ENCODE assay signal across 14 cellular contexts in genomic region chr19:35139618-35139943, GRCh38. TPM values are rescaled to one million over a fixed set of nuclear protein-coding genes. Genes with fewer than 3 reads are reported as not detected.
A peak's percentile ranks its signal among the peaks of the same experiment; 100 is the strongest.
DNase-seq lines count a peak whose midpoint lies in the region; ATAC-seq and TF ChIP-seq lines count a peak whose summit lies in the region.
"Had no signal": no experiment of that assay in that cellular context is flagged by ENCODE, and none has a peak within 500 bp of the region (broad histone marks: within the 10 kb centered on the region; RNA-seq: fewer than 3 reads in every experiment).

No MANE protein-coding gene starts in this region.

- H2BK5ac ChIP-seq in neuronal stem cell (ENCODE audit: low read length): peak overlapping the region; percentile 0

- H3K79me1 ChIP-seq in neuronal stem cell (ENCODE audit: low read depth, low read length): no peaks in the 10 kb centered on the region

- H3K9me3 Mint-ChIP-seq in brain: peaks cover 0 to 12% (median 0%) of the 10 kb centered on the region in 5 experiments
- H3K9me3 Mint-ChIP-seq: activated naive CD8-positive, alpha-beta T cell treated with anti-CD3 and anti-CD28 coated beads, Interleukin-2, amount 10 ng/mL, durations not matched to agents 7 days and 5 days; stimulated activated memory B cell treated with anti-CD40 and anti-IgM and Interleukin-4, amounts not matched to agents 10 μg/mL and 1 μg/mL and 100 μg/mL, for 72 hours had no signal

- no peaks in the 10 kb centered on the region for H3K9me3 ChIP-seq in neuronal stem cell (replicated peaks in 1 of 2; ENCODE audit: control insufficient read depth in 2 of 2, insufficient read depth in 1 of 2, low read depth in 1 of 2, low read length in 2 of 2)
- H3K9me3 ChIP-seq in upper lobe of left lung: no peaks in the 10 kb centered on the region
- H3K9me3 ChIP-seq: neutrophil had no signal

- peak in 1 of 4 donors; percentile 4 for TF ChIP-seq POLR2A in upper lobe of left lung (IDR thresholded peaks at IDR 0.05)

- WGBS in neuronal stem cell (ENCODE audit: extremely low coverage in 2 of 2, insufficient read length in 2 of 2, insufficient replicate concordance in 1 of 2), 2 donors: no CpG with 5 or more reads among the region's 18 CpGs
- WGBS in upper lobe of left lung, 2 donors: 40 to 65% methylated on average over 17 to 18 of the region's 18 CpGs

- H4K91ac ChIP-seq in neuronal stem cell (ENCODE audit: low read depth, low read length, poor library complexity): no peak overlapping the region

- peak overlapping the region; percentile 72 for H2AK5ac ChIP-seq in neuronal stem cell (ENCODE audit: low read depth, low read length)

- H4K8ac ChIP-seq in neuronal stem cell (ENCODE audit: low read depth, low read length): no peak overlapping the region

- peak overlapping the region; percentile 69 for H2BK15ac ChIP-seq in neuronal stem cell (ENCODE audit: low read length)

- peak; percentile 88 for DNase-seq in cardiac septum (ENCODE audit: low spot score)
- no peak for DNase-seq in neuronal stem cell (ENCODE audit: low spot score)
- no peak for DNase-seq in upper lobe of left lung
- DNase-seq in activated CD8-positive, alpha-beta memory T cell treated with anti-CD3 and anti-CD28 coated beads, Interleukin-2, amount 50 U/mL, for 4 hours: no peak
- DNase-seq in cerebellum (ENCODE audit: low spot score): no peak
- DNase-seq in activated CD8-positive, alpha-beta memory T cell treated with anti-CD3 and anti-CD28 coated beads for 24 hours: no peak
- DNase-seq: activated naive CD8-positive, alpha-beta T cell treated with anti-CD3 and anti-CD28 coated beads, Interleukin-2, amount 10 ng/mL, durations not matched to agents 7 days and 5 days; Calu3; NCI-H1092; stimulated activated CD4-positive, alpha-beta T cell treated with anti-CD3 and anti-CD28 coated beads, Interleukin-2, amount 100 ng/mL, for 24 hours had no signal

- peaks cover 36% of the 10 kb centered on the region for H3K27me3 Mint-ChIP-seq in brain
- H3K27me3 Mint-ChIP-seq: stimulated activated memory B cell treated with anti-CD40 and anti-IgM and Interleukin-4, amounts not matched to agents 10 μg/mL and 1 μg/mL and 100 μg/mL, for 72 hours had no signal

- H2BK120ac ChIP-seq in neuronal stem cell (ENCODE audit: low read depth, low read length): peak overlapping the region; percentile 37

- H3K4me3 Mint-ChIP-seq in brain: peak overlapping the region in 3 of 5 experiments; percentile 77 to 85 (median 82)
- H3K4me3 Mint-ChIP-seq: activated naive CD8-positive, alpha-beta T cell treated with anti-CD3 and anti-CD28 coated beads, Interleukin-2, amount 10 ng/mL, durations not matched to agents 7 days and 5 days; stimulated activated memory B cell treated with anti-CD40 and anti-IgM and Interleukin-4, amounts not matched to agents 10 μg/mL and 1 μg/mL and 100 μg/mL, for 72 hours had no signal

- peaks cover 75% of the 10 kb centered on the region for H3K4me1 Mint-ChIP-seq in brain

- TF ChIP-seq CTCF in brain (conservative IDR thresholded peaks at IDR 0.05) (no peak), upper lobe of left lung (IDR thresholded peaks at IDR 0.05) (no peak)

- no peaks in the 10 kb centered on the region for H3K36me3 Mint-ChIP-seq in brain
- H3K36me3 Mint-ChIP-seq: activated naive CD8-positive, alpha-beta T cell treated with anti-CD3 and anti-CD28 coated beads, Interleukin-2, amount 10 ng/mL, durations not matched to agents 7 days and 5 days; stimulated activated memory B cell treated with anti-CD40 and anti-IgM and Interleukin-4, amounts not matched to agents 10 μg/mL and 1 μg/mL and 100 μg/mL, for 72 hours had no signal

- H3K27ac Mint-ChIP-seq in brain: peak overlapping the region in 3 of 5 experiments; percentile 90 to 95 (median 94)
- H3K27ac Mint-ChIP-seq: activated naive CD8-positive, alpha-beta T cell treated with anti-CD3 and anti-CD28 coated beads, Interleukin-2, amount 10 ng/mL, durations not matched to agents 7 days and 5 days had no signal

- H3K4me2 ChIP-seq in neuronal stem cell (ENCODE audit: insufficient read depth, low read length, poor library complexity, severe bottlenecking): no peak overlapping the region

- no peaks in the 10 kb centered on the region for H3K36me3 ChIP-seq in neuronal stem cell (replicated peaks in 1 of 2; ENCODE audit: control insufficient read depth in 2 of 2, insufficient read depth in 2 of 2, low read length in 2 of 2)
- H3K36me3 ChIP-seq in upper lobe of left lung: no peaks in the 10 kb centered on the region
- H3K36me3 ChIP-seq: neutrophil had no signal

- no peak overlapping the region for H3K9ac ChIP-seq in neuronal stem cell (ENCODE audit: low read depth, low read length, poor library complexity)

- H3K18ac ChIP-seq in neuronal stem cell (ENCODE audit: low read length): peak overlapping the region; percentile 96

- no peak overlapping the region for H3K23ac ChIP-seq in neuronal stem cell (ENCODE audit: low read depth, low read length, poor library complexity)

- H2BK12ac ChIP-seq in neuronal stem cell (ENCODE audit: low read length): peak overlapping the region; percentile 89

- ATAC-seq in upper lobe of left lung (ENCODE audit: low FRiP score in 2 of 2): no peak
- ATAC-seq: stimulated activated memory B cell treated with anti-CD40 and anti-IgM and Interleukin-4, amounts not matched to agents 10 μg/mL and 1 μg/mL and 100 μg/mL, for 72 hours had no signal

- H3K27ac ChIP-seq in neuronal stem cell (replicated peaks; ENCODE audit: low read length) (no peak overlapping the region), upper lobe of left lung (peak overlapping the region; percentile 64 to 87 (median 76))
- H3K27ac ChIP-seq: neutrophil had no signal

- peaks cover 33% of the 10 kb centered on the region in 2 donors for H3K4me1 ChIP-seq in neuronal stem cell (ENCODE audit: control insufficient read depth in 2 of 2, insufficient read depth in 1 of 2, low read depth in 1 of 2, low read length in 2 of 2)
- H3K4me1 ChIP-seq in upper lobe of left lung: peaks cover 29 to 43% (median 34%) of the 10 kb centered on the region in 4 donors

- no peak overlapping the region for H3K4ac ChIP-seq in neuronal stem cell (ENCODE audit: low read length)

- H3K27me3 ChIP-seq in neuronal stem cell (ENCODE audit: control insufficient read depth in 3 of 3, insufficient read depth in 3 of 3, low read depth in 1 of 3, low read length in 3 of 3) (peaks cover 2 to 61% (median 32%) of the 10 kb centered on the region in 3 experiments), upper lobe of left lung (peaks cover 0 to 13% (median 4%) of the 10 kb centered on the region in 4 donors)

- intact Hi-C loops in cardiac septum (cut with DNase I): loop anchor here (2.0 kb wide), 1 partner anchor 99 kb away; the partner anchor contains the start of gene HPN

- no peak for TF ChIP-seq EP300 in upper lobe of left lung (IDR thresholded peaks at IDR 0.05)

- peak overlapping the region; percentile 25 for H3K14ac ChIP-seq in neuronal stem cell (ENCODE audit: low read length)

- H3K4me3 ChIP-seq in neuronal stem cell (ENCODE audit: low read length in 2 of 2): no peak overlapping the region
- H3K4me3 ChIP-seq in upper lobe of left lung: peak overlapping the region in 3 of 4 donors; percentile 10 to 40 (median 38)

- peak overlapping the region; percentile 78 for H2AFZ ChIP-seq in neuronal stem cell (ENCODE audit: low read length)

RNA-seq across cellular contexts. Expression of gene FXYD1, which starts 1.0 kb away (rescaled TPM):
- polyA plus RNA-seq in brain (ENCODE audit: insufficient read depth, low read depth, low replicate concordance): 164 TPM
- total RNA-seq in cardiac septum: 613 TPM
- 0.85 TPM for polyA plus RNA-seq in neuronal stem cell (2013, experiment 1 of 2)
- 1.2 TPM for polyA plus RNA-seq in neuronal stem cell (2013, experiment 2 of 2)
- total RNA-seq in upper lobe of left lung: 10 to 100 TPM in 4 of 6 donors, 1 to 10 TPM in 2; 3.8 to 64.9 (median 25.2) TPM
- 1.5 TPM for total RNA-seq in cerebellum
- total RNA-seq: activated naive CD8-positive, alpha-beta T cell treated with anti-CD3 and anti-CD28 coated beads, Interleukin-2, amount 10 ng/mL, durations not matched to agents 7 days and 5 days; endothelial cell of umbilical vein had no signal
- polyA plus RNA-seq: endothelial cell of umbilical vein had no signal

RNA-seq across cellular contexts. Expression of gene FXYD7, which starts 3.5 kb away (rescaled TPM):
- polyA plus RNA-seq in brain (ENCODE audit: insufficient read depth, low read depth, low replicate concordance): 106 TPM
- total RNA-seq in cardiac septum (not detected), upper lobe of left lung (under 1 TPM in 1 of 6 donors, not detected in 5; 0.34 TPM), cerebellum (5.2 TPM)
- 2.3 TPM for polyA plus RNA-seq in neuronal stem cell (2013, experiment 1 of 2)
- 2.6 TPM for polyA plus RNA-seq in neuronal stem cell (2013, experiment 2 of 2)
- total RNA-seq: endothelial cell of umbilical vein had no signal
- polyA plus RNA-seq: endothelial cell of umbilical vein had no signal

RNA-seq across cellular contexts. Expression of gene LGI4, which starts 4.7 kb away (rescaled TPM):
- 29.2 TPM for polyA plus RNA-seq in brain (ENCODE audit: insufficient read depth, low read depth, low replicate concordance)
- total RNA-seq in cardiac septum: 8.1 TPM
- polyA plus RNA-seq in neuronal stem cell (2013, experiment 1 of 2): 2.0 TPM
- 1.8 TPM for polyA plus RNA-seq in neuronal stem cell (2013, experiment 2 of 2)
- total RNA-seq in upper lobe of left lung: 10 to 100 TPM in 2 of 6 donors, 1 to 10 TPM in 4; 3.3 to 25.3 (median 7.1) TPM
- 2.7 TPM for total RNA-seq in cerebellum
- total RNA-seq: endothelial cell of umbilical vein had no signal
- polyA plus RNA-seq: endothelial cell of umbilical vein had no signal

RNA-seq across cellular contexts. Expression of gene FXYD5, which starts 15.0 kb away (rescaled TPM):
- polyA plus RNA-seq in brain (ENCODE audit: insufficient read depth, low read depth, low replicate concordance): 26.0 TPM
- total RNA-seq in cardiac septum (19.0 TPM), upper lobe of left lung (100 to 1,000 TPM in 2 of 6 donors, 10 to 100 TPM in 4; 40.4 to 153 (median 91.8) TPM), cerebellum (1.00 TPM)
- polyA plus RNA-seq in neuronal stem cell (2013, experiment 1 of 2): 47.1 TPM
- polyA plus RNA-seq in neuronal stem cell (2013, experiment 2 of 2): 45.6 TPM

RNA-seq across cellular contexts. Expression of gene FXYD3, which starts 24.0 kb away (rescaled TPM):
- polyA plus RNA-seq in brain (ENCODE audit: insufficient read depth, low read depth, low replicate concordance): 0.78 TPM
- total RNA-seq in cardiac septum (not detected), upper lobe of left lung (100 to 1,000 TPM in 5 of 6 donors, 10 to 100 TPM in 1; 94.3 to 236 (median 195) TPM), cerebellum (0.45 TPM)
- 0.07 TPM for polyA plus RNA-seq in neuronal stem cell (2013, experiment 1 of 2)
- 0.12 TPM for polyA plus RNA-seq in neuronal stem cell (2013, experiment 2 of 2)
- total RNA-seq: activated naive CD8-positive, alpha-beta T cell treated with anti-CD3 and anti-CD28 coated beads, Interleukin-2, amount 10 ng/mL, durations not matched to agents 7 days and 5 days; endothelial cell of umbilical vein had no signal
- polyA plus RNA-seq: endothelial cell of umbilical vein had no signal

Comparison
In these comparisons a context has a peak if more than half of its experiments do, and no peak if none do; other contexts are left out.
1. H3K4me3 ChIP-seq: peak in upper lobe of left lung (3 of 4); none in neuronal stem cell (0 of 2).